ENCODE assay signal across 8 cellular contexts in the genomic region with DNA sequence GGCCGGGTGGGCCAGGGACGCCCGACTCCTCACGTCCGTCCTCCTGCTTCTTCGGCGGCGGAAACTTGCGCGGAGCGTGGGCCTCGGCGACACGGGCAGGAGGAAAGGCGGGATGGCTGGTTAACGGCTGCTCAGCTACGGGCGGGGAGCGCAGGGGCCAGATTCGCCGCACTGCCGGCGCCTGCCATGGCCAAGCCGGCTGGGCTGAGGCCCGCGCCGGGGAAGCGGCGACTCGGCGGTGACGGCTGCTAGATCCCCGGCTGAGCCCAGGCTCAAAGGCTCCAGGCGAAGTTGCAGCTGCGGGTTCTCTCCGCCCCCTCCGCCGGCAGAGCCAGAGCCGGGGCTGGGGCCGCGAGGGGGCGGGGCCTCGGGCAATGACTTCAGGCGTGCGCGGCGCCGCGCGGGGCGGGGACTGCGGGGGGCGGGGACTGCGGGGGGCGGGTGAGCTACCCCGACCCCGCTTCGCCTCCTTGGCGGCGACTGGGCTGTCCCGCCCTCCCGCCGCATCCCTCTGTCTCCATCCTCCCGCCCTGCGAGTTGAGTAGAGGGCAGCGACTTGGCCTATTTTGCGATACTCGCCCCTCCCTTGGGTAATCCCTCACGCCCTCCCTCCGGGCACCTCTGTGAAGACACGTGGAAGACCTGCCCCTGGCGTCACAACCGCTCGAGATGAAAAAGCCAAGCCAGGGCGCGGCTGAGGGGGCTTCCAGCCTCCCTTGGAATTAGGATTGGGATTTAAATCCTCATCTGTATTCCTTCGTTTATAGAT. TPM values are rescaled to one million over a fixed set of nuclear protein-coding genes. Genes with fewer than 3 reads are reported as not detected.
DNase-seq lines count a peak whose midpoint lies in the region; ATAC-seq and TF ChIP-seq lines count a peak whose summit lies in the region.

A gene (minus strand): TSS at position 310 of the 769 bp plus-strand sequence. CDS start 322 bp downstream, outside the sequence.

- peak; percentile 82 for ATAC-seq in GM21619 (IDR thresholded peaks at IDR 0.05; ENCODE audit: unreplicated experiment)

- H3K4me3 ChIP-seq in epithelial cell of proximal tubule (ENCODE audit: low read depth, low read length) = peak within 1 kb of the TSS; percentile 90

- TF ChIP-seq CTCF in epithelial cell of proximal tubule (conservative IDR thresholded peaks at IDR 0.05; ENCODE audit: low read depth, low read length) = no peak

- DNase-seq in DMS153 (lab: John Stamatoyannopoulos, UW) (peak; percentile 81), OCI-M2 (lab: John Stamatoyannopoulos, UW; ENCODE audit: unreplicated experiment) (peak; percentile 61), activated T-cell treated with anti-CD3 and anti-CD28 coated beads for 4 hours (peak; percentile 84), epithelial cell of proximal tubule (ENCODE audit: low read depth) (no peak), mucosa of gallbladder (ENCODE audit: low spot score) (peak; percentile 90)
- DNase-seq in stimulated activated CD8-positive, alpha-beta memory T cell treated with anti-CD3 and anti-CD28 coated beads, Interleukin-4, amount 100 ng/mL, for 4 hours (ENCODE audit: low read depth in 2 of 2, low spot score in 1 of 2) = peak; percentile 73 to 82

- TF ChIP-seq EP300 in Ishikawa (IDR thresholded peaks at IDR 0.05; ENCODE audit: borderline replicate concordance) = no peak

- no peak for TF ChIP-seq RAD21 in Ishikawa (IDR thresholded peaks at IDR 0.05; ENCODE audit: low read depth)

TF ChIP-seq in Ishikawa, 13 proteins besides CTCF, POLR2A, EP300 and RAD21:
- no peak for TF ChIP-seq FOXM1 (IDR thresholded peaks at IDR 0.05; ENCODE audit: borderline replicate concordance, low read depth)
- peak; percentile 56; the same call in 1 of the 2 replicates for TF ChIP-seq TAF1 (IDR thresholded peaks at IDR 0.05; ENCODE audit: low read depth)
- TF ChIP-seq CREB1 (IDR thresholded peaks at IDR 0.05; ENCODE audit: low read depth) = no peak
- TF ChIP-seq NFIC (IDR thresholded peaks at IDR 0.05) = no peak
- TF ChIP-seq TCF12 (IDR thresholded peaks at IDR 0.05; ENCODE audit: low read depth) = no peak; the same call in 1 of the 2 replicates
- no peak for TF ChIP-seq TEAD4 (IDR thresholded peaks at IDR 0.05)
- no peak for TF ChIP-seq CEBPB (IDR thresholded peaks at IDR 0.05)
- TF ChIP-seq, protein P1, sequence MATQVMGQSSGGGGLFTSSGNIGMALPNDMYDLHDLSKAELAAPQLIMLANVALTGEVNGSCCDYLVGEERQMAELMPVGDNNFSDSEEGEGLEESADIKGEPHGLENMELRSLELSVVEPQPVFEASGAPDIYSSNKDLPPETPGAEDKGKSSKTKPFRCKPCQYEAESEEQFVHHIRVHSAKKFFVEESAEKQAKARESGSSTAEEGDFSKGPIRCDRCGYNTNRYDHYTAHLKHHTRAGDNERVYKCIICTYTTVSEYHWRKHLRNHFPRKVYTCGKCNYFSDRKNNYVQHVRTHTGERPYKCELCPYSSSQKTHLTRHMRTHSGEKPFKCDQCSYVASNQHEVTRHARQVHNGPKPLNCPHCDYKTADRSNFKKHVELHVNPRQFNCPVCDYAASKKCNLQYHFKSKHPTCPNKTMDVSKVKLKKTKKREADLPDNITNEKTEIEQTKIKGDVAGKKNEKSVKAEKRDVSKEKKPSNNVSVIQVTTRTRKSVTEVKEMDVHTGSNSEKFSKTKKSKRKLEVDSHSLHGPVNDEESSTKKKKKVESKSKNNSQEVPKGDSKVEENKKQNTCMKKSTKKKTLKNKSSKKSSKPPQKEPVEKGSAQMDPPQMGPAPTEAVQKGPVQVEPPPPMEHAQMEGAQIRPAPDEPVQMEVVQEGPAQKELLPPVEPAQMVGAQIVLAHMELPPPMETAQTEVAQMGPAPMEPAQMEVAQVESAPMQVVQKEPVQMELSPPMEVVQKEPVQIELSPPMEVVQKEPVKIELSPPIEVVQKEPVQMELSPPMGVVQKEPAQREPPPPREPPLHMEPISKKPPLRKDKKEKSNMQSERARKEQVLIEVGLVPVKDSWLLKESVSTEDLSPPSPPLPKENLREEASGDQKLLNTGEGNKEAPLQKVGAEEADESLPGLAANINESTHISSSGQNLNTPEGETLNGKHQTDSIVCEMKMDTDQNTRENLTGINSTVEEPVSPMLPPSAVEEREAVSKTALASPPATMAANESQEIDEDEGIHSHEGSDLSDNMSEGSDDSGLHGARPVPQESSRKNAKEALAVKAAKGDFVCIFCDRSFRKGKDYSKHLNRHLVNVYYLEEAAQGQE (IDR thresholded peaks at IDR 0.05; ENCODE audit: low read depth) = no peak
- TF ChIP-seq, protein P2, sequence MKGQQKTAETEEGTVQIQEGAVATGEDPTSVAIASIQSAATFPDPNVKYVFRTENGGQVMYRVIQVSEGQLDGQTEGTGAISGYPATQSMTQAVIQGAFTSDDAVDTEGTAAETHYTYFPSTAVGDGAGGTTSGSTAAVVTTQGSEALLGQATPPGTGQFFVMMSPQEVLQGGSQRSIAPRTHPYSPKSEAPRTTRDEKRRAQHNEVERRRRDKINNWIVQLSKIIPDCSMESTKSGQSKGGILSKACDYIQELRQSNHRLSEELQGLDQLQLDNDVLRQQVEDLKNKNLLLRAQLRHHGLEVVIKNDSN (IDR thresholded peaks at IDR 0.05) = no peak
- TF ChIP-seq, protein P3, sequence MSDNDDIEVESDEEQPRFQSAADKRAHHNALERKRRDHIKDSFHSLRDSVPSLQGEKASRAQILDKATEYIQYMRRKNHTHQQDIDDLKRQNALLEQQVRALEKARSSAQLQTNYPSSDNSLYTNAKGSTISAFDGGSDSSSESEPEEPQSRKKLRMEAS (IDR thresholded peaks at IDR 0.05) = peak; percentile 77
- peak; percentile 59 for TF ChIP-seq ZBTB7A (IDR thresholded peaks at IDR 0.05; ENCODE audit: low read depth)
- TF ChIP-seq EGR1 (IDR thresholded peaks at IDR 0.05) = no peak
- no peak for TF ChIP-seq YY1 (IDR thresholded peaks at IDR 0.05; ENCODE audit: low read depth)

RNA-seq across cellular contexts. Expression of the gene that starts here (rescaled TPM):
- 2.2 and 3.3 TPM in 2 replicates for total RNA-seq in epithelial cell of proximal tubule
- 9.7 TPM for total RNA-seq in mucosa of gallbladder
